15 cellular contexts compared by ENCODE assay signal in genomic region chr1:231507476-231508355, GRCh38. TPM values are rescaled to one million over a fixed set of nuclear protein-coding genes. Genes with fewer than 3 reads are reported as not detected.
A peak's percentile ranks its signal among the peaks of the same experiment; 100 is the strongest.
DNase-seq lines count a peak whose midpoint lies in the region; ATAC-seq, FAIRE-seq and TF ChIP-seq lines count a peak whose summit lies in the region.
"Had no signal": no experiment of that assay in that cellular context is flagged by ENCODE, and none has a peak within 500 bp of the region (broad histone marks: within the 10 kb centered on the region; RNA-seq: fewer than 3 reads in every experiment).

No MANE protein-coding gene starts in this region.

- no peak for TF ChIP-seq POLR2A in GM12891 (IDR thresholded peaks at IDR 0.05; ENCODE audit: low read depth, low read length)

- TF ChIP-seq CTCF in hepatocyte (IDR thresholded peaks at IDR 0.05; ENCODE audit: poor library complexity) (no peak), osteocyte (IDR thresholded peaks at IDR 0.05) (no peak)

- H3K9me2 ChIP-seq in hepatocyte (replicated peaks; ENCODE audit: insufficient read depth): no peaks in the 10 kb centered on the region

- H3K36me3 ChIP-seq in hepatocyte (replicated peaks; ENCODE audit: insufficient read depth, low read depth): no peaks in the 10 kb centered on the region
- H3K36me3 ChIP-seq: BLaER1 had no signal

- no peaks in the 10 kb centered on the region for H3K4me1 ChIP-seq in hepatocyte (ENCODE audit: insufficient read depth)
- H3K4me1 ChIP-seq: BLaER1 had no signal

- H3K36me3 Mint-ChIP-seq in osteocyte (ENCODE audit: unreplicated experiment): no peaks in the 10 kb centered on the region

- peaks cover 4% of the 10 kb centered on the region for H3K4me1 Mint-ChIP-seq in osteocyte (ENCODE audit: unreplicated experiment)
- H3K4me1 Mint-ChIP-seq: activated B cell treated with CpG ODN at 0.5 μM for 24 hours had no signal

- H3K79me2 ChIP-seq in hepatocyte: no peaks in the 10 kb centered on the region

- DNase-seq in GM12891 (ENCODE audit: insufficient read length, low spot score): no peak
- DNase-seq in hepatocyte (ENCODE audit: low spot score): no peak
- no peak for DNase-seq in osteocyte (ENCODE audit: extremely low spot score, unreplicated experiment)
- no peak for DNase-seq in NCI-H69 (lab: John Stamatoyannopoulos, UW)
- DNase-seq: activated B cell treated with CpG ODN at 0.5 μM for 24 hours; activated T-cell treated with anti-CD3 and anti-CD28 coated beads, Interleukin-2, amount 50 U/mL, for 4 hours; amniotic stem cell; erythroblast; NCI-H2029; stimulated activated naive CD4-positive, alpha-beta T cell treated with Interleukin-2 at 50 U/mL for 16 hours had no signal

- H3K27me3 ChIP-seq in hepatocyte: no peaks in the 10 kb centered on the region
- H3K27me3 ChIP-seq: BLaER1 had no signal

- no peak overlapping the region for H3K4me2 ChIP-seq in hepatocyte
- H3K4me2 ChIP-seq: BLaER1 had no signal

- no peak overlapping the region for H3K4me3 Mint-ChIP-seq in osteocyte (ENCODE audit: unreplicated experiment)
- H3K4me3 Mint-ChIP-seq: activated B cell treated with CpG ODN at 0.5 μM for 24 hours; activated T-cell treated with anti-CD3 and anti-CD28 coated beads, Interleukin-2, amount 50 U/mL, for 4 hours had no signal

- H2AFZ ChIP-seq in hepatocyte: no peak overlapping the region

- H3K9me3 ChIP-seq in hepatocyte (ENCODE audit: low read depth): no peaks in the 10 kb centered on the region

- no peaks in the 10 kb centered on the region for H4K20me1 ChIP-seq in hepatocyte (ENCODE audit: insufficient read depth, poor library complexity, severe bottlenecking)
- H4K20me1 ChIP-seq: BLaER1 had no signal

- H3K9me3 Mint-ChIP-seq in osteocyte (ENCODE audit: unreplicated experiment): no peaks in the 10 kb centered on the region
- H3K9me3 Mint-ChIP-seq: activated B cell treated with CpG ODN at 0.5 μM for 24 hours; activated T-cell treated with anti-CD3 and anti-CD28 coated beads, Interleukin-2, amount 50 U/mL, for 4 hours had no signal

- H3K27me3 Mint-ChIP-seq in osteocyte (ENCODE audit: unreplicated experiment): peaks cover 7% of the 10 kb centered on the region

- FAIRE-seq in GM12891 (lab: Jason Lieb, UNC): peak; percentile 13

- H3K27ac ChIP-seq in hepatocyte: peak overlapping the region; percentile 61
- H3K27ac ChIP-seq: BLaER1 had no signal

- 62% methylated on average over 9 of the region's 9 CpGs for WGBS in hepatocyte (ENCODE audit: low lambda C conversion rate, missing lambda C conversion rate)

- no peak overlapping the region for H3K27ac Mint-ChIP-seq in osteocyte (ENCODE audit: unreplicated experiment)
- H3K27ac Mint-ChIP-seq: activated B cell treated with CpG ODN at 0.5 μM for 24 hours had no signal

- ATAC-seq in GM21390 (IDR thresholded peaks at IDR 0.05; ENCODE audit: unreplicated experiment): peak; percentile 62
- peak; percentile 55 for ATAC-seq in HG03135 (IDR thresholded peaks at IDR 0.05; ENCODE audit: unreplicated experiment)
- no peak for ATAC-seq in HG03457 (IDR thresholded peaks at IDR 0.05; ENCODE audit: unreplicated experiment)
- ATAC-seq in HG02840 (IDR thresholded peaks at IDR 0.05; ENCODE audit: low FRiP score, unreplicated experiment): no peak
- ATAC-seq: activated T-cell treated with anti-CD3 and anti-CD28 coated beads, Interleukin-2, amount 50 U/mL, for 4 hours had no signal

- no peak overlapping the region for H3K4me3 ChIP-seq in hepatocyte
- H3K4me3 ChIP-seq: BLaER1 had no signal

TF ChIP-seq in GM12891, 5 proteins besides CTCF, POLR2A, EP300 and RAD21:
- TF ChIP-seq SPI1 (IDR thresholded peaks at IDR 0.05; ENCODE audit: low read depth, low read length) (no peak), POU2F2 (IDR thresholded peaks at IDR 0.05; ENCODE audit: low read depth, low read length) (no peak), PAX5 (IDR thresholded peaks at IDR 0.05; ENCODE audit: insufficient read depth, low read length, severe bottlenecking) (no peak), TAF1 (IDR thresholded peaks at IDR 0.05; ENCODE audit: low read depth, low read length) (no peak), POLR2AphosphoS5 (IDR thresholded peaks at IDR 0.05; ENCODE audit: low read depth, low read length) (no peak)
TF ChIP-seq in GM12891: peak in this region for 0.

RNA-seq across cellular contexts. Expression of gene TSNAX, which starts 20.8 kb away (rescaled TPM):
- polyA plus RNA-seq in GM12891 (2012; ENCODE audit: low read depth, missing spikeins): 24.8 TPM
- total RNA-seq in hepatocyte: 32.3 and 42.2 TPM in 2 replicates
- polyA plus RNA-seq in hepatocyte: 26.8 and 32.5 TPM in 2 replicates
- 44.1 and 45.2 TPM in 2 replicates for total RNA-seq in osteocyte

Comparison
In these comparisons a context has a peak if more than half of its experiments do, and no peak if none do; other contexts are left out.
1. ATAC-seq: peak in GM21390 (single experiment) and HG03135 (single experiment); none in HG03457 (single experiment) and HG02840 (single experiment).